13 cellular contexts compared by ENCODE assay signal in the genomic region with DNA sequence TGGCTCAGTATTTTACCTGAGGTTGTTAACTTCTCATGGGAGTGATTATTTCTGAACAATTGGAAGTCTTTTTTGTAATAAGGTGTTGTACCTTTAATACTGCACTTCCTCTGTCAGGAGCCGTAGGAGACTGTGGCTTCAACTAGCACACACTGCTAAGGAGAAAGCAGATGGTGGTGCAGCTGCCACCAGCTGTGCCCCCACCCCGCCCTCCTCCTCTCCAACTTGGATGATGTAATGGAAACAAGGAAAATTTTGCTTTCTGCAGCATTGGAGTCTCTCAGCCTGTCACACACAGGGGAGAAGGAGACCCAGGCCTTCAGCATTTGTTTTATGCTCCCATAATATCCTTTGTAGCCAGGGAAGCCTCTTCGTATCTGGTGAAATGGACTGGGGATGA.
DNase-seq lines count a peak whose midpoint lies in the region; ATAC-seq and TF ChIP-seq lines count a peak whose summit lies in the region.
"Had no signal": no experiment of that assay in that cellular context is flagged by ENCODE, and none has a peak within 500 bp of the region (broad histone marks: within the 10 kb centered on the region; RNA-seq: fewer than 3 reads in every experiment).

No MANE protein-coding gene starts in this region.

- TF ChIP-seq CTCF in AG10803 (conservative IDR thresholded peaks at IDR 0.05; ENCODE audit: low read length) (no peak), RWPE1 (conservative IDR thresholded peaks at IDR 0.05; ENCODE audit: low read depth) (no peak), tibial nerve (IDR thresholded peaks at IDR 0.05) (no peak)

- no peak overlapping the region for H3K4me3 ChIP-seq in AG10803 (ENCODE audit: low read length)
- no peak overlapping the region for H3K4me3 ChIP-seq in tibial nerve
- H3K4me3 ChIP-seq: GM23338 had no signal

- no peaks in the 10 kb centered on the region for H3K9me3 ChIP-seq in tibial nerve

- H3K27ac Mint-ChIP-seq in activated CD4-positive, alpha-beta T cell treated with anti-CD3 and anti-CD28 coated beads, Interleukin-2, amount 10 ng/mL, durations not matched to agents 7 days and 5 days, result no peak overlapping the region
- H3K27ac Mint-ChIP-seq: B cell; effector memory CD8-positive, alpha-beta T cell; GM23338; stimulated activated memory B cell treated with anti-CD40 and anti-IgM and Interleukin-4, amounts not matched to agents 10 μg/mL and 1 μg/mL and 100 μg/mL, for 72 hours had no signal

- POLR2A ChIA-PET in RWPE1 (lab: Yijun Ruan, JAX; ENCODE audit: low non-redundant PET), result interaction anchor here (0.7 kb wide), 1 partner anchor 322 kb away, joined by 3 read pairs; no protein-coding TSS in a partner anchor
- POLR2A ChIA-PET in activated CD4-positive, alpha-beta T cell treated with anti-CD3 and anti-CD28 coated beads, Interleukin-2, amount 10 ng/mL, durations not matched to agents 7 days and 5 days (lab: Charles Lee), result no interaction called here

- WGBS in tibial nerve, 2 donors, result 32 to 46% methylated on average over 3 of the region's 3 CpGs

- peak; percentile 60 for DNase-seq in AG10803 (ENCODE audit: low read depth)
- peak; percentile 89 for DNase-seq in NCI-H1694 (lab: John Stamatoyannopoulos, UW)
- no peak for DNase-seq in RWPE1 (ENCODE audit: low spot score)
- DNase-seq in left kidney (ENCODE audit: low read depth, low spot score), result peak; percentile 58
- no peak for DNase-seq in activated CD4-positive, alpha-beta T cell treated with anti-CD3 and anti-CD28 coated beads, Interleukin-2, amount 10 ng/mL, durations not matched to agents 7 days and 5 days
- DNase-seq in activated T-cell treated with anti-CD3 and anti-CD28 coated beads, Interleukin-2, amount 50 U/mL, for 4 hours, result no peak
- no peak for DNase-seq in tibial nerve (ENCODE audit: low spot score in 2 of 2)
- DNase-seq: activated naive CD4-positive, alpha-beta T cell; effector memory CD8-positive, alpha-beta T cell had no signal

- H3K36me3 ChIP-seq in tibial nerve, result peaks cover 0 to 20% (median 0%) of the 10 kb centered on the region in 3 donors

- ATAC-seq in HG02798 (IDR thresholded peaks at IDR 0.05; ENCODE audit: poor library complexity, unreplicated experiment), result no peak
- no peak for ATAC-seq in activated T-cell treated with anti-CD3 and anti-CD28 coated beads, Interleukin-2, amount 50 U/mL, for 4 hours
- ATAC-seq: effector memory CD8-positive, alpha-beta T cell; GM23338; stimulated activated memory B cell treated with anti-CD40 and anti-IgM and Interleukin-4, amounts not matched to agents 10 μg/mL and 1 μg/mL and 100 μg/mL, for 72 hours had no signal

- 0 out of 2 replicates have a peak overlapping the region, but pooled peaks have one; percentile 20 for H3K27ac ChIP-seq in RWPE1
- H3K27ac ChIP-seq in tibial nerve, result peak overlapping the region in 2 of 4 donors; percentile 1 to 25

- no peak for TF ChIP-seq POLR2A in tibial nerve (IDR thresholded peaks at IDR 0.05)

- no peak for TF ChIP-seq EP300 in tibial nerve (IDR thresholded peaks at IDR 0.05)

- H3K4me3 Mint-ChIP-seq in activated CD4-positive, alpha-beta T cell treated with anti-CD3 and anti-CD28 coated beads, Interleukin-2, amount 10 ng/mL, durations not matched to agents 7 days and 5 days, result no peak overlapping the region
- no peak overlapping the region for H3K4me3 Mint-ChIP-seq in activated T-cell treated with anti-CD3 and anti-CD28 coated beads, Interleukin-2, amount 50 U/mL, for 4 hours
- H3K4me3 Mint-ChIP-seq: B cell; effector memory CD8-positive, alpha-beta T cell; GM23338; stimulated activated memory B cell treated with anti-CD40 and anti-IgM and Interleukin-4, amounts not matched to agents 10 μg/mL and 1 μg/mL and 100 μg/mL, for 72 hours had no signal

- H3K4me1 ChIP-seq in tibial nerve, result peaks cover 0 to 88% (median 17%) of the 10 kb centered on the region in 4 donors

- H3K27me3 ChIP-seq in tibial nerve, result no peaks in the 10 kb centered on the region

- H3K27me3 Mint-ChIP-seq in activated CD4-positive, alpha-beta T cell treated with anti-CD3 and anti-CD28 coated beads, Interleukin-2, amount 10 ng/mL, durations not matched to agents 7 days and 5 days, result peaks cover 21% of the 10 kb centered on the region
- peaks cover 3% of the 10 kb centered on the region for H3K27me3 Mint-ChIP-seq in activated T-cell treated with anti-CD3 and anti-CD28 coated beads, Interleukin-2, amount 50 U/mL, for 4 hours (ENCODE audit: low read depth)
- H3K27me3 Mint-ChIP-seq: stimulated activated memory B cell treated with anti-CD40 and anti-IgM and Interleukin-4, amounts not matched to agents 10 μg/mL and 1 μg/mL and 100 μg/mL, for 72 hours had no signal

- no peaks in the 10 kb centered on the region for H3K9me3 Mint-ChIP-seq in activated CD4-positive, alpha-beta T cell treated with anti-CD3 and anti-CD28 coated beads, Interleukin-2, amount 10 ng/mL, durations not matched to agents 7 days and 5 days
- H3K9me3 Mint-ChIP-seq in activated T-cell treated with anti-CD3 and anti-CD28 coated beads, Interleukin-2, amount 50 U/mL, for 4 hours, result no peaks in the 10 kb centered on the region
- H3K9me3 Mint-ChIP-seq: effector memory CD8-positive, alpha-beta T cell; GM23338; stimulated activated memory B cell treated with anti-CD40 and anti-IgM and Interleukin-4, amounts not matched to agents 10 μg/mL and 1 μg/mL and 100 μg/mL, for 72 hours had no signal

- H3K36me3 Mint-ChIP-seq in activated CD4-positive, alpha-beta T cell treated with anti-CD3 and anti-CD28 coated beads, Interleukin-2, amount 10 ng/mL, durations not matched to agents 7 days and 5 days (ENCODE audit: low read depth), result no peaks in the 10 kb centered on the region
- H3K36me3 Mint-ChIP-seq in activated T-cell treated with anti-CD3 and anti-CD28 coated beads, Interleukin-2, amount 50 U/mL, for 4 hours (ENCODE audit: insufficient read depth), result no peaks in the 10 kb centered on the region
- H3K36me3 Mint-ChIP-seq: stimulated activated memory B cell treated with anti-CD40 and anti-IgM and Interleukin-4, amounts not matched to agents 10 μg/mL and 1 μg/mL and 100 μg/mL, for 72 hours had no signal

- CTCF ChIA-PET in RWPE1 (lab: Yijun Ruan, JAX), result no interaction called here
- CTCF ChIA-PET in activated CD4-positive, alpha-beta T cell treated with anti-CD3 and anti-CD28 coated beads, Interleukin-2, amount 10 ng/mL, durations not matched to agents 7 days and 5 days (lab: Charles Lee), result interaction anchor here (0.6 kb wide), 1 partner anchor 1358 kb away, joined by 4 read pairs; no protein-coding TSS in a partner anchor

- H3K4me1 Mint-ChIP-seq in activated CD4-positive, alpha-beta T cell treated with anti-CD3 and anti-CD28 coated beads, Interleukin-2, amount 10 ng/mL, durations not matched to agents 7 days and 5 days, result no peaks in the 10 kb centered on the region
- H3K4me1 Mint-ChIP-seq in activated T-cell treated with anti-CD3 and anti-CD28 coated beads, Interleukin-2, amount 50 U/mL, for 4 hours (ENCODE audit: low read depth), result no peaks in the 10 kb centered on the region
- H3K4me1 Mint-ChIP-seq: B cell; stimulated activated memory B cell treated with anti-CD40 and anti-IgM and Interleukin-4, amounts not matched to agents 10 μg/mL and 1 μg/mL and 100 μg/mL, for 72 hours had no signal

Comparison
In these comparisons a context has a peak if more than half of its experiments do, and no peak if none do; other contexts are left out.
1. DNase-seq: peak in AG10803 (single experiment), NCI-H1694 (single experiment) and left kidney (single experiment); none in RWPE1 (single experiment), activated CD4-positive, alpha-beta T cell treated with anti-CD3 and anti-CD28 coated beads, Interleukin-2, amount 10 ng/mL, durations not matched to agents 7 days and 5 days (single experiment), activated T-cell treated with anti-CD3 and anti-CD28 coated beads, Interleukin-2, amount 50 U/mL, for 4 hours (single experiment) and tibial nerve (0 of 2).